In genomic region chr2:27322301-27322765, GRCh38 we compare ENCODE assay signal across 9 cellular contexts. TPM values are rescaled to one million over a fixed set of nuclear protein-coding genes. Genes with fewer than 3 reads are reported as not detected.
DNase-seq lines count a peak whose midpoint lies in the region; ATAC-seq, FAIRE-seq and TF ChIP-seq lines count a peak whose summit lies in the region.
"Had no signal": no experiment of that assay in that cellular context is flagged by ENCODE, and none has a peak within 500 bp of the region (broad histone marks: within the 10 kb centered on the region; RNA-seq: fewer than 3 reads in every experiment).

No MANE protein-coding gene starts in this region.

- peaks cover 20% of the 10 kb centered on the region for H3K36me3 ChIP-seq in OCI-LY7 (ENCODE audit: insufficient read depth, low read length)

- no peaks in the 10 kb centered on the region for H3K9me2 ChIP-seq in OCI-LY7 (ENCODE audit: insufficient read depth, low read length)

- peak overlapping the region; percentile 77; the same call in 1 of the 2 replicates for H2AFZ ChIP-seq in OCI-LY7 (ENCODE audit: low read length)

- H3K9me3 ChIP-seq in OCI-LY7 (ENCODE audit: low read length), result no peaks in the 10 kb centered on the region

- peaks cover 16% of the 10 kb centered on the region for H3K4me1 ChIP-seq in OCI-LY7 (ENCODE audit: insufficient read depth, low read length, poor library complexity, severe bottlenecking)

- H3K27me3 Mint-ChIP-seq in chondrocyte (ENCODE audit: low read depth) (no peaks in the 10 kb centered on the region), memory B cell (no peaks in the 10 kb centered on the region)

- no peak for FAIRE-seq in urothelium cell line (lab: Jason Lieb, UNC)
- FAIRE-seq: endometrium had no signal

- no peak for TF ChIP-seq CTCF in OCI-LY7 (conservative IDR thresholded peaks at IDR 0.05; ENCODE audit: low read length)
- TF ChIP-seq CTCF in chondrocyte (IDR thresholded peaks at IDR 0.05), result no peak

- CTCF ChIA-PET in OCI-LY7 (lab: Charles Lee; ENCODE audit: unreplicated experiment), result interaction anchor here (0.6 to 1.2 kb wide), 2 partner anchors 30 to 170 kb away, joined by 4 to 5 read pairs; no protein-coding TSS in a partner anchor

- H3K27ac ChIP-seq in OCI-LY7 (ENCODE audit: low read depth, low read length, poor library complexity, severe bottlenecking), result peak overlapping the region; percentile 58

- peak; percentile 52 for ATAC-seq in memory B cell (ENCODE audit: low read depth)

- H3K27ac Mint-ChIP-seq in chondrocyte (ENCODE audit: unreplicated experiment) (peak overlapping the region; percentile 99), memory B cell (peak overlapping the region; percentile 99)

- POLR2A ChIA-PET in OCI-LY7 (lab: Charles Lee), result interaction anchor here (0.6 to 1.3 kb wide), 3 partner anchors 15 to 104 kb away, joined by 3 read pairs; no protein-coding TSS in a partner anchor

- DNase-seq in activated CD8-positive, alpha-beta memory T cell treated with anti-CD3 and anti-CD28 coated beads for 24 hours, result peak; percentile 67
- DNase-seq in activated CD8-positive, alpha-beta memory T cell treated with anti-CD3 and anti-CD28 coated beads, Interleukin-2, amount 50 U/mL, for 4 hours, result no peak
- DNase-seq in OCI-LY7 (ENCODE audit: low spot score) (peak; percentile 48), chondrocyte (ENCODE audit: low spot score) (no peak), memory B cell (ENCODE audit: low spot score in 2 of 2) (peak in 1 of 2 donors; percentile 27), urothelium cell line (ENCODE audit: low spot score) (peak; percentile 20), NCI-H2029 (lab: John Stamatoyannopoulos, UW) (no peak), middle frontal gyrus (ENCODE audit: extremely low spot score, low spot score) (no peak)

- peak overlapping the region; percentile 84 for H3K4me3 ChIP-seq in OCI-LY7 (ENCODE audit: low read depth, low read length, poor library complexity, severe bottlenecking)

- H3K9me3 Mint-ChIP-seq in chondrocyte (ENCODE audit: low read depth) (no peaks in the 10 kb centered on the region), memory B cell (no peaks in the 10 kb centered on the region)

- peaks cover 33% of the 10 kb centered on the region for H3K4me1 Mint-ChIP-seq in chondrocyte (ENCODE audit: low read depth)
- H3K4me1 Mint-ChIP-seq in memory B cell, result peaks cover 13% of the 10 kb centered on the region

- H3K36me3 Mint-ChIP-seq in chondrocyte (ENCODE audit: low read depth), result peaks cover 13% of the 10 kb centered on the region
- H3K36me3 Mint-ChIP-seq in memory B cell, result peaks cover 20% of the 10 kb centered on the region

- intact Hi-C loops in OCI-LY7 (cut with micrococcal nuclease; ENCODE audit: unreplicated experiment), result loop anchor here (2.0 to 5.0 kb wide), 2 partner anchors 35 to 48 kb away; partner anchors contain the start of genes EIF2B4, GTF3C2 and SNX17

- BruUV-seq in OCI-LY7 (replicated peaks; lab: Mats Ljungman, UMichigan), result TSS peak; percentile 64

- peaks cover 24% of the 10 kb centered on the region; the same call in 1 of the 2 replicates for H3K79me2 ChIP-seq in OCI-LY7 (ENCODE audit: insufficient read depth, low read depth, low read length)

- H3K4me3 Mint-ChIP-seq in chondrocyte (ENCODE audit: unreplicated experiment), result peak overlapping the region; percentile 87
- H3K4me3 Mint-ChIP-seq in memory B cell, result peak overlapping the region; percentile 99

- peak overlapping the region; percentile 91 for H3K4me2 ChIP-seq in OCI-LY7 (ENCODE audit: low read length)

- H4K20me1 ChIP-seq in OCI-LY7 (ENCODE audit: insufficient read depth, low read length), result no peaks in the 10 kb centered on the region

RNA-seq across cellular contexts. Expression of gene MPV17, which starts 0.6 kb away (rescaled TPM):
- total RNA-seq in OCI-LY7 (2014; rRNA removed; shearing (Covaris generic)), result 54.1 and 63.9 TPM in 2 replicates
- total RNA-seq in OCI-LY7 (2022), result 98.0 and 109 TPM in 2 replicates
- 57.6 to 68.7 TPM (median 57.7 TPM) in 3 replicates for total RNA-seq in chondrocyte

RNA-seq across cellular contexts. Expression of gene UCN, which starts 14.1 kb away (rescaled TPM):
- 5.9 and 6.4 TPM in 2 replicates for total RNA-seq in OCI-LY7 (2014; rRNA removed; shearing (Covaris generic))
- 7.2 and 8.5 TPM in 2 replicates for total RNA-seq in OCI-LY7 (2022)
- 1.2 to 2.7 TPM (median 1.5 TPM) in 3 replicates for total RNA-seq in chondrocyte

RNA-seq across cellular contexts. Expression of gene GTF3C2, which starts 34.2 kb away (rescaled TPM):
- 54.2 and 56.9 TPM in 2 replicates for total RNA-seq in OCI-LY7 (2014; rRNA removed; shearing (Covaris generic))
- total RNA-seq in OCI-LY7 (2022) (70.3 and 77.7 TPM in 2 replicates), chondrocyte (42.0 to 55.3 TPM (median 43.2 TPM) in 3 replicates)

RNA-seq across cellular contexts. Expression of gene TRIM54, which starts 40.1 kb away (rescaled TPM):
- 2.1 and 6.4 TPM in 2 replicates for total RNA-seq in OCI-LY7 (2014; rRNA removed; shearing (Covaris generic))
- 13.6 and 18.8 TPM in 2 replicates for total RNA-seq in OCI-LY7 (2022)
- total RNA-seq in chondrocyte, result not detected in 3 replicates

RNA-seq across cellular contexts. Expression of gene DNAJC5G, which starts 47.1 kb away (rescaled TPM):
- total RNA-seq in OCI-LY7 (2014; rRNA removed; shearing (Covaris generic)), result 2.7 and 4.7 TPM in 2 replicates
- total RNA-seq in OCI-LY7 (2022) (18.1 and 18.2 TPM in 2 replicates), chondrocyte (not detected in 3 replicates)

Comparison
In these comparisons a context has a peak if more than half of its experiments do, and no peak if none do; other contexts are left out.
1. DNase-seq: peak in activated CD8-positive, alpha-beta memory T cell treated with anti-CD3 and anti-CD28 coated beads for 24 hours (single experiment), OCI-LY7 (single experiment) and urothelium cell line (single experiment); none in activated CD8-positive, alpha-beta memory T cell treated with anti-CD3 and anti-CD28 coated beads, Interleukin-2, amount 50 U/mL, for 4 hours (single experiment), chondrocyte (single experiment), NCI-H2029 (single experiment) and middle frontal gyrus (single experiment).